8 cellular contexts compared by ENCODE assay signal in the genomic region with DNA sequence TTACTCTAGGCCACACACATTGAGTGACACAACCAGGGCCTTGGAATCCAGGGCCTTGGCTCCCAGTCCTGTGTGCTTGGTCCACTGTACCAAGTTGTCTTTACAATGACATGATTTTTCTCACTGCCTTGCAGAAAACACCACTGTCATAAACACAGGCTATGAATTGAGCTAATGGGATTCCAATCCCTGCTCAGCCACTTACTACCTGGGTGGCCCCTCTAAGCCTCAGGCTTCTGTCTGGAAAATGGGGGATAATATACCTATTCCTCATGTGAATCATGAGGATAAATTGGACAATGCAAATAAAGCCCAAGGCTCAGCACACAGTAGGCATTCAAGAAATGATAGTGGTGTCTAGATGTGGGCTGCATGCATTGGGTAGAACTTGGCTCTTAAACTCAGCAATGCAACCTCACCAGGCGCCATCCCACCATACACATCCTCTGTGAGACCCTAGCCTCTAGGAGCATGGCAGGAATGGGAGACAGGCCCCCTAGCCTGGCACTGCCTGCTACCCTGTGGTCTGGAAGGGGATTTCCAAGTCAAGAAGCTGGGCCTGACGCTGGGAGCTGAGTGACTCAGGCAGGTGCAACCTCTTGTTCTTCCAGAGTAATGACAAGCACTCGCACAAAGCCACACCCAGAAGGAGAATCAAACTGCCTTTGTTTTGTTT. TPM values are rescaled to one million over a fixed set of nuclear protein-coding genes. Genes with fewer than 3 reads are reported as not detected.
A peak's percentile ranks its signal among the peaks of the same experiment; 100 is the strongest.
DNase-seq lines count a peak whose midpoint lies in the region; ATAC-seq and TF ChIP-seq lines count a peak whose summit lies in the region.

No MANE protein-coding gene starts in this region.

- no peaks in the 10 kb centered on the region for H3K9me3 Mint-ChIP-seq in Caco-2 (ENCODE audit: unreplicated experiment)
- no peaks in the 10 kb centered on the region for H3K9me3 Mint-ChIP-seq in naive thymus-derived CD8-positive, alpha-beta T cell

- POLR2A ChIA-PET in Caco-2 (lab: Charles Lee), result no interaction called here
- POLR2A ChIA-PET in naive thymus-derived CD8-positive, alpha-beta T cell (lab: Charles Lee), result interaction anchor here (1.0 to 1.7 kb wide), 4 partner anchors 10 to 18 kb away, joined by 3 to 5 read pairs (median 4); no protein-coding TSS in a partner anchor

- H3K4me1 ChIP-seq in Caco-2, result peaks cover 14% of the 10 kb centered on the region; the same call in 1 of the 2 replicates

- no peaks in the 10 kb centered on the region for H3K36me3 ChIP-seq in Caco-2 (ENCODE audit: control insufficient read depth, insufficient read depth, low read length)

- H3K36me3 Mint-ChIP-seq in Caco-2 (ENCODE audit: insufficient read depth, unreplicated experiment), result peaks cover 6% of the 10 kb centered on the region
- H3K36me3 Mint-ChIP-seq in naive thymus-derived CD8-positive, alpha-beta T cell, result peaks cover 0 to 5% (median 5%) of the 10 kb centered on the region in 3 donors

- no peak for TF ChIP-seq CTCF in Caco-2 (IDR thresholded peaks at IDR 0.05; ENCODE audit: insufficient read depth in 1 of 2, low read depth in 1 of 2, low read length in 1 of 2, severe bottlenecking in 1 of 2, unreplicated experiment in 1 of 2)

- peak overlapping the region; percentile 74 for H3K4me3 Mint-ChIP-seq in Caco-2 (ENCODE audit: unreplicated experiment)
- peak overlapping the region in 5 of 10 donors; percentile 25 to 91 (median 80) for H3K4me3 Mint-ChIP-seq in naive thymus-derived CD8-positive, alpha-beta T cell

- H3K27me3 Mint-ChIP-seq in Caco-2 (ENCODE audit: insufficient read depth, unreplicated experiment), result no peaks in the 10 kb centered on the region
- H3K27me3 Mint-ChIP-seq in naive thymus-derived CD8-positive, alpha-beta T cell, result no peaks in the 10 kb centered on the region

- ATAC-seq in naive thymus-derived CD8-positive, alpha-beta T cell, result no peak
- ATAC-seq in HG03354 (IDR thresholded peaks at IDR 0.05; ENCODE audit: poor library complexity, severe bottlenecking, unreplicated experiment), result no peak

- no peaks in the 10 kb centered on the region for H3K9me3 ChIP-seq in Caco-2

- DNase-seq in Caco-2, result no peak
- DNase-seq in NCI-H748 treated with DMSO at 0.1 percent for 48 hours (lab: John Stamatoyannopoulos, UW), result peak; percentile 18
- peak; percentile 64 for DNase-seq in activated T-helper 9 cell treated with anti-CD3 and anti-CD28 coated beads, Interleukin-2, amount 50 U/mL, for 16 hours (ENCODE audit: low read depth)
- peak in 2 of 10 donors; percentile 30 to 31 for DNase-seq in naive thymus-derived CD8-positive, alpha-beta T cell
- DNase-seq in UCSD-AML1 (lab: John Stamatoyannopoulos, UW; ENCODE audit: unreplicated experiment), result no peak
- DNase-seq in midbrain (lab: John Stamatoyannopoulos, UW), result no peak
- no peak for DNase-seq in globus pallidus (ENCODE audit: low spot score)

- peaks cover 32% of the 10 kb centered on the region for H3K4me1 Mint-ChIP-seq in Caco-2 (ENCODE audit: low read depth, unreplicated experiment)
- H3K4me1 Mint-ChIP-seq in naive thymus-derived CD8-positive, alpha-beta T cell, result peaks cover 25 to 85% (median 53%) of the 10 kb centered on the region in 4 donors

- H3K27ac Mint-ChIP-seq in Caco-2 (ENCODE audit: unreplicated experiment), result no peak overlapping the region
- peak overlapping the region in 7 of 10 donors; percentile 2 to 96 (median 61) for H3K27ac Mint-ChIP-seq in naive thymus-derived CD8-positive, alpha-beta T cell

- H3K27me3 ChIP-seq in Caco-2 (replicated peaks; ENCODE audit: control insufficient read depth, insufficient read depth, low read length), result no peaks in the 10 kb centered on the region

- H3K4me3 ChIP-seq in Caco-2 (ENCODE audit: low read depth, low read length), result no peak overlapping the region

- intact Hi-C loops in Caco-2 (cut with micrococcal nuclease; ENCODE audit: unreplicated experiment), result no loop called here

- CTCF ChIA-PET in Caco-2 (lab: Charles Lee), result no interaction called here

- BruUV-seq in Caco-2 (replicated peaks; lab: Mats Ljungman, UMichigan), result no TSS peak

RNA-seq across cellular contexts. Expression of a gene that starts 2.3 kb away (rescaled TPM):
- total RNA-seq in Caco-2 (2022), result 62.7 and 65.7 TPM in 2 replicates
- 100 to 1,000 TPM; 138 to 140 TPM for total RNA-seq in naive thymus-derived CD8-positive, alpha-beta T cell
- 10 to 100 TPM; 25.6 to 37.5 (median 29.8) TPM for polyA plus RNA-seq in naive thymus-derived CD8-positive, alpha-beta T cell

Comparison
In these comparisons a context has a peak if more than half of its experiments do, and no peak if none do; other contexts are left out.
1. DNase-seq: peak in NCI-H748 treated with DMSO at 0.1 percent for 48 hours (single experiment) and activated T-helper 9 cell treated with anti-CD3 and anti-CD28 coated beads, Interleukin-2, amount 50 U/mL, for 16 hours (single experiment); none in Caco-2 (0 of 2), UCSD-AML1 (single experiment), midbrain (single experiment) and globus pallidus (single experiment).